10 cellular contexts compared by ENCODE assay signal in genomic region chr3:137217733-137218132, GRCh38.
DNase-seq lines count a peak whose midpoint lies in the region; ATAC-seq, FAIRE-seq and TF ChIP-seq lines count a peak whose summit lies in the region.
"Had no signal": no experiment of that assay in that cellular context is flagged by ENCODE, and none has a peak within 500 bp of the region (broad histone marks: within the 10 kb centered on the region; RNA-seq: fewer than 3 reads in every experiment).

No MANE protein-coding gene starts in this region.

- H3K79me2 ChIP-seq in H9 (ENCODE audit: insufficient read depth, low read length) (no peaks in the 10 kb centered on the region), SU-DHL-6 (ENCODE audit: insufficient read depth, low read length) (no peaks in the 10 kb centered on the region)

- CTCF ChIA-PET in activated CD4-positive, alpha-beta memory T cell treated with anti-CD3 and anti-CD28 coated beads for 36 hours (lab: Charles Lee): no interaction called here

- H3K4me3 ChIP-seq in SU-DHL-6 (ENCODE audit: insufficient read depth, low read length, poor library complexity, severe bottlenecking) (no peak overlapping the region), small intestine (ENCODE audit: low read depth in 1 of 2, low read length in 2 of 2) (no peak overlapping the region)

- WGBS in H9 (ENCODE audit: extremely low coverage, insufficient read length, low lambda C conversion rate): no CpG with 5 or more reads among the region's 5 CpGs
- 26 to 44% (median 30%) methylated on average over 5 of the region's 5 CpGs for WGBS in small intestine, 3 donors

- H3K9me3 ChIP-seq in H9 (ENCODE audit: control insufficient read depth, low read depth, low read length) (no peaks in the 10 kb centered on the region), SU-DHL-6 (ENCODE audit: insufficient read depth, low read length) (no peaks in the 10 kb centered on the region), small intestine (ENCODE audit: control insufficient read depth, low read depth) (no peaks in the 10 kb centered on the region)

- H2AFZ ChIP-seq in H9 (ENCODE audit: low read length): no peak overlapping the region
- no peak overlapping the region for H2AFZ ChIP-seq in SU-DHL-6 (ENCODE audit: low read depth, low read length, severe bottlenecking)

- H3K27ac Mint-ChIP-seq in H9: no peak overlapping the region
- H3K27ac Mint-ChIP-seq in activated CD4-positive, alpha-beta memory T cell treated with anti-CD3 and anti-CD28 coated beads for 36 hours: no peak overlapping the region
- H3K27ac Mint-ChIP-seq: activated CD4-positive, alpha-beta memory T cell treated with anti-CD3 and anti-CD28 coated beads, Interleukin-2, amount 10 ng/mL, durations not matched to agents 7 days and 5 days; activated naive CD8-positive, alpha-beta T cell had no signal

- H3K9ac ChIP-seq in H9 (ENCODE audit: extremely low read depth, insufficient read length, low read length) (no peak overlapping the region), SU-DHL-6 (ENCODE audit: low read length) (no peak overlapping the region)

- peaks cover 0 to 7% (median 0%) of the 10 kb centered on the region in 3 experiments; a peak in 2 of 7 replicates for H3K36me3 Mint-ChIP-seq in H9 (ENCODE audit: insufficient read depth in 1 of 3, low read depth in 3 of 3)
- no peaks in the 10 kb centered on the region for H3K36me3 Mint-ChIP-seq in activated CD4-positive, alpha-beta memory T cell treated with anti-CD3 and anti-CD28 coated beads for 36 hours
- H3K36me3 Mint-ChIP-seq: activated naive CD8-positive, alpha-beta T cell had no signal

- TF ChIP-seq CTCF in H9 (conservative IDR thresholded peaks at IDR 0.05) (peak; percentile 89), SU-DHL-6 (IDR thresholded peaks at IDR 0.05; ENCODE audit: insufficient read depth, low read length, poor library complexity, severe bottlenecking) (peak; percentile 42)

- H2BK15ac ChIP-seq in H9 (ENCODE audit: low read depth, low read length): no peak overlapping the region

- POLR2A ChIA-PET in activated CD4-positive, alpha-beta memory T cell treated with anti-CD3 and anti-CD28 coated beads for 36 hours (lab: Charles Lee): no interaction called here

- no peak overlapping the region for H3K56ac ChIP-seq in H9 (ENCODE audit: insufficient read length, low read depth, low read length)

- no peaks in the 10 kb centered on the region for H3K27me3 ChIP-seq in H9 (ENCODE audit: insufficient read depth, low read length)
- no peaks in the 10 kb centered on the region for H3K27me3 ChIP-seq in SU-DHL-6 (ENCODE audit: low read length)
- H3K27me3 ChIP-seq in small intestine (ENCODE audit: control insufficient read depth in 2 of 2, insufficient read depth in 2 of 2, low read length in 2 of 2): no peaks in the 10 kb centered on the region

- H3K4me1 ChIP-seq in H9 (ENCODE audit: insufficient read depth, low read length) (no peaks in the 10 kb centered on the region), small intestine (ENCODE audit: control insufficient read depth in 2 of 2, insufficient read depth in 1 of 2, low read depth in 1 of 2, low read length in 1 of 2) (no peaks in the 10 kb centered on the region)

- H2BK5ac ChIP-seq in H9 (ENCODE audit: insufficient read length, low read length): no peak overlapping the region

- no peak overlapping the region for H3K4ac ChIP-seq in H9 (ENCODE audit: low read depth, low read length)

- no peaks in the 10 kb centered on the region for H3F3A ChIP-seq in SU-DHL-6 (ENCODE audit: insufficient read depth)

- no peaks in the 10 kb centered on the region for H3K23me2 ChIP-seq in H9 (ENCODE audit: insufficient read length, low read depth, low read length, poor library complexity, severe bottlenecking)

- H3K79me1 ChIP-seq in H9 (ENCODE audit: insufficient read depth, low read depth, low read length, poor library complexity, severe bottlenecking): no peaks in the 10 kb centered on the region

- no peak overlapping the region for H4K5ac ChIP-seq in H9 (ENCODE audit: insufficient read length, low read depth, low read length)

- H3K14ac ChIP-seq in H9 (ENCODE audit: insufficient read depth, low read length): no peak overlapping the region

- intact Hi-C loops in activated CD4-positive, alpha-beta memory T cell treated with anti-CD3 and anti-CD28 coated beads for 36 hours (cut with micrococcal nuclease): no loop called here

- no peak overlapping the region for H4K91ac ChIP-seq in H9 (ENCODE audit: insufficient read length, low read depth, low read length)

- H2BK120ac ChIP-seq in H9 (ENCODE audit: low read depth, low read length, poor library complexity, severe bottlenecking): no peak overlapping the region

- H2BK12ac ChIP-seq in H9 (ENCODE audit: insufficient read length, low read depth, low read length): no peak overlapping the region

- no peak overlapping the region for H4K8ac ChIP-seq in H9 (replicated peaks; ENCODE audit: insufficient read length, low read depth, low read length)

- H3K9me2 ChIP-seq in SU-DHL-6 (replicated peaks; ENCODE audit: insufficient read depth, low read length): no peaks in the 10 kb centered on the region

- H3K4me2 ChIP-seq in H9 (ENCODE audit: insufficient read depth, insufficient read length, low read length) (no peak overlapping the region), SU-DHL-6 (ENCODE audit: low read depth, low read length, poor library complexity, severe bottlenecking) (no peak overlapping the region)

- no peak overlapping the region for H3K18ac ChIP-seq in H9 (ENCODE audit: insufficient read length, low read depth, low read length)

- H4K20me1 ChIP-seq in H9 (ENCODE audit: control insufficient read depth, insufficient read depth, insufficient read length) (no peaks in the 10 kb centered on the region), SU-DHL-6 (ENCODE audit: low read depth, low read length) (no peaks in the 10 kb centered on the region)

- H3K4me3 Mint-ChIP-seq in H9: no peak overlapping the region
- no peak overlapping the region for H3K4me3 Mint-ChIP-seq in activated CD4-positive, alpha-beta memory T cell treated with anti-CD3 and anti-CD28 coated beads for 36 hours
- H3K4me3 Mint-ChIP-seq: activated CD4-positive, alpha-beta memory T cell treated with anti-CD3 and anti-CD28 coated beads, Interleukin-2, amount 10 ng/mL, durations not matched to agents 7 days and 5 days; activated naive CD8-positive, alpha-beta T cell had no signal

- peaks cover 3% of the 10 kb centered on the region in 2 experiments; a peak in 1 of 4 replicates for H3K4me1 Mint-ChIP-seq in H9
- H3K4me1 Mint-ChIP-seq in activated CD4-positive, alpha-beta memory T cell treated with anti-CD3 and anti-CD28 coated beads for 36 hours (ENCODE audit: low read depth): no peaks in the 10 kb centered on the region
- H3K4me1 Mint-ChIP-seq: activated CD4-positive, alpha-beta memory T cell treated with anti-CD3 and anti-CD28 coated beads, Interleukin-2, amount 10 ng/mL, durations not matched to agents 7 days and 5 days had no signal

- no peaks in the 10 kb centered on the region for H3K36me3 ChIP-seq in SU-DHL-6 (ENCODE audit: low read length)
- H3K36me3 ChIP-seq in small intestine (ENCODE audit: control insufficient read depth in 2 of 2, insufficient read depth in 2 of 2, low read length in 2 of 2): no peaks in the 10 kb centered on the region

- no peak overlapping the region for H3T11ph ChIP-seq in H9 (ENCODE audit: low read length)

- no peak for FAIRE-seq in small intestine (lab: Jason Lieb, UNC)

- no peak overlapping the region for H2AK5ac ChIP-seq in H9 (ENCODE audit: insufficient read length, low read length)

- H3K27ac ChIP-seq in H9 (ENCODE audit: insufficient read length, low read depth, low read length) (no peak overlapping the region), SU-DHL-6 (ENCODE audit: low read depth, low read length) (no peak overlapping the region), small intestine (ENCODE audit: low read depth in 1 of 2, low read length in 1 of 2) (no peak overlapping the region)

- DNase-seq in EL: peak; percentile 2
- DNase-seq in H9: peak; percentile 64
- DNase-seq in left kidney (ENCODE audit: low read depth, low spot score): peak; percentile 29
- no peak for DNase-seq in activated CD4-positive, alpha-beta memory T cell treated with anti-CD3 and anti-CD28 coated beads for 36 hours
- DNase-seq in small intestine: no peak
- DNase-seq: activated CD4-positive, alpha-beta memory T cell treated with anti-CD3 and anti-CD28 coated beads, Interleukin-2, amount 10 ng/mL, durations not matched to agents 7 days and 5 days; NCI-H446 treated with DMSO at 0.1 percent for 48 hours had no signal

- H3K23ac ChIP-seq in H9 (ENCODE audit: insufficient read length, low read depth, low read length): no peak overlapping the region

- H3K9me3 Mint-ChIP-seq in H9: peaks cover 7 to 11% of the 10 kb centered on the region in 2 experiments; a peak in 4 of 5 replicates
- peaks cover 2% of the 10 kb centered on the region for H3K9me3 Mint-ChIP-seq in activated CD4-positive, alpha-beta memory T cell treated with anti-CD3 and anti-CD28 coated beads for 36 hours
- H3K9me3 Mint-ChIP-seq: activated CD4-positive, alpha-beta memory T cell treated with anti-CD3 and anti-CD28 coated beads, Interleukin-2, amount 10 ng/mL, durations not matched to agents 7 days and 5 days had no signal

- H2BK20ac ChIP-seq in H9 (ENCODE audit: low read depth, low read length, poor library complexity, severe bottlenecking): no peak overlapping the region

- ATAC-seq in HG02763 (IDR thresholded peaks at IDR 0.05; ENCODE audit: unreplicated experiment): no peak

- no peaks in the 10 kb centered on the region for H3K27me3 Mint-ChIP-seq in H9 (ENCODE audit: low read depth)
- no peaks in the 10 kb centered on the region for H3K27me3 Mint-ChIP-seq in activated CD4-positive, alpha-beta memory T cell treated with anti-CD3 and anti-CD28 coated beads for 36 hours
- H3K27me3 Mint-ChIP-seq: activated CD4-positive, alpha-beta memory T cell treated with anti-CD3 and anti-CD28 coated beads, Interleukin-2, amount 10 ng/mL, durations not matched to agents 7 days and 5 days; activated naive CD8-positive, alpha-beta T cell had no signal

Comparison
In these comparisons a context has a peak if more than half of its experiments do, and no peak if none do; other contexts are left out.
1. DNase-seq: peak in EL (single experiment), H9 (single experiment) and left kidney (single experiment); none in activated CD4-positive, alpha-beta memory T cell treated with anti-CD3 and anti-CD28 coated beads for 36 hours (single experiment) and small intestine (single experiment).